ENCODE assay signal across 8 cellular contexts in the genomic region with DNA sequence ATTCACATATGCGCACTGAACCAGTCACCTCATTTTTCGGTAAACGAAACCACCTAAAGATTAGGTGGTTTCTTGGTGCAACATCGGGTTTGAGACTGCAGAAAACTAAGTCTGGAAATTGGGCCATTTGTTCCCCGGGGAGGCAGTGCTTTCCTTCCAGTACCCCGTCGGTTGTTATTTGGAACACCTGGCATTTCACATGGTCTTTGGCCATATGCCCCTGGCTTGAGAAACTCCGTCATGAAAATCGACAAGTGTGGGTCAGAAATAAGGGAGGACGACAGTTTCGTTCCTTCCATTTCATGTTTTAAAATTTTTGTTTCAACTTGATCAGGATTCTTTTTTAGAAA. TPM values are rescaled to one million over a fixed set of nuclear protein-coding genes. Genes with fewer than 3 reads are reported as not detected.
DNase-seq lines count a peak whose midpoint lies in the region; ATAC-seq, FAIRE-seq and TF ChIP-seq lines count a peak whose summit lies in the region.

No MANE protein-coding gene starts in this region.

- H3K4me1 ChIP-seq in iPS DF 6.9 (ENCODE audit: control insufficient read depth, insufficient read depth, low read length), result no peaks in the 10 kb centered on the region

- no peak for ATAC-seq in activated CD8-positive, alpha-beta T cell treated with anti-CD3 and anti-CD28 coated beads, Interleukin-2, amount 10 ng/mL, durations not matched to agents 7 days and 5 days
- no peak for ATAC-seq in HG03354 (IDR thresholded peaks at IDR 0.05; ENCODE audit: poor library complexity, severe bottlenecking, unreplicated experiment)
- no peak for ATAC-seq in GM18909 (IDR thresholded peaks at IDR 0.05; ENCODE audit: poor library complexity, unreplicated experiment)

- H3K27ac ChIP-seq in iPS DF 6.9 (ENCODE audit: low read length), result no peak overlapping the region
- H3K27ac ChIP-seq in WERI-Rb-1, result no peak overlapping the region

- no peaks in the 10 kb centered on the region for H3K9me3 ChIP-seq in iPS DF 6.9 (ENCODE audit: control insufficient read depth, insufficient read depth, low read length)
- peaks cover 2% of the 10 kb centered on the region for H3K9me3 ChIP-seq in WERI-Rb-1 (ENCODE audit: severe bottlenecking)

- TF ChIP-seq CTCF in WERI-Rb-1 (IDR thresholded peaks at IDR 0.05; ENCODE audit: low read depth, low read length), result no peak

- peak overlapping the region; percentile 42; the same call in 1 of the 2 replicates for H3K4me3 ChIP-seq in iPS DF 6.9 (ENCODE audit: low read length)
- H3K4me3 ChIP-seq in skeletal muscle cell (ENCODE audit: low read depth, low read length), result peak overlapping the region; percentile 57
- no peak overlapping the region for H3K4me3 ChIP-seq in WERI-Rb-1 (ENCODE audit: low read depth, low read length)

- H3K36me3 ChIP-seq in iPS DF 6.9 (ENCODE audit: control insufficient read depth, insufficient read depth, low read length) (no peaks in the 10 kb centered on the region), WERI-Rb-1 (no peaks in the 10 kb centered on the region)

- H3K36me3 Mint-ChIP-seq in activated CD8-positive, alpha-beta T cell treated with anti-CD3 and anti-CD28 coated beads, Interleukin-2, amount 10 ng/mL, durations not matched to agents 7 days and 5 days (ENCODE audit: low read depth), result no peaks in the 10 kb centered on the region

- H3K9me3 Mint-ChIP-seq in activated CD8-positive, alpha-beta T cell treated with anti-CD3 and anti-CD28 coated beads, Interleukin-2, amount 10 ng/mL, durations not matched to agents 7 days and 5 days (ENCODE audit: insufficient read depth), result no peaks in the 10 kb centered on the region

- CTCF ChIA-PET in activated CD8-positive, alpha-beta T cell treated with anti-CD3 and anti-CD28 coated beads, Interleukin-2, amount 10 ng/mL, durations not matched to agents 7 days and 5 days (lab: Charles Lee), result no interaction called here

- POLR2A ChIA-PET in activated CD8-positive, alpha-beta T cell treated with anti-CD3 and anti-CD28 coated beads, Interleukin-2, amount 10 ng/mL, durations not matched to agents 7 days and 5 days (lab: Charles Lee), result no interaction called here

- no CpG with 5 or more reads among the region's 11 CpGs for WGBS in iPS DF 6.9 (ENCODE audit: insufficient coverage, insufficient read length)

- no peak for TF ChIP-seq POLR2A in GM12892 (IDR thresholded peaks at IDR 0.05; ENCODE audit: low read depth, low read length)

- peak overlapping the region; percentile 68 for H3K4me3 Mint-ChIP-seq in activated CD8-positive, alpha-beta T cell treated with anti-CD3 and anti-CD28 coated beads, Interleukin-2, amount 10 ng/mL, durations not matched to agents 7 days and 5 days

- DNase-seq in GM12892 (ENCODE audit: insufficient read length), result no peak
- DNase-seq in activated CD8-positive, alpha-beta T cell treated with anti-CD3 and anti-CD28 coated beads, Interleukin-2, amount 10 ng/mL, durations not matched to agents 7 days and 5 days, result no peak
- DNase-seq in iPS DF 6.9 (ENCODE audit: low read depth, low spot score), result no peak
- DNase-seq in skeletal muscle cell (ENCODE audit: low read depth), result no peak
- no peak for DNase-seq in WERI-Rb-1
- no peak for DNase-seq in stimulated activated naive CD4-positive, alpha-beta T cell treated with Interleukin-2 at 50 U/mL for 16 hours (lab: John Stamatoyannopoulos, UW)

- H3K4me1 Mint-ChIP-seq in activated CD8-positive, alpha-beta T cell treated with anti-CD3 and anti-CD28 coated beads, Interleukin-2, amount 10 ng/mL, durations not matched to agents 7 days and 5 days (ENCODE audit: low read depth), result peaks cover 24% of the 10 kb centered on the region

- H3K27me3 Mint-ChIP-seq in activated CD8-positive, alpha-beta T cell treated with anti-CD3 and anti-CD28 coated beads, Interleukin-2, amount 10 ng/mL, durations not matched to agents 7 days and 5 days (ENCODE audit: low read depth), result peaks cover 57% of the 10 kb centered on the region

- peaks cover 22% of the 10 kb centered on the region; the same call in 1 of the 2 replicates for H3K27me3 ChIP-seq in iPS DF 6.9 (ENCODE audit: control insufficient read depth, insufficient read depth, low read length)
- no peaks in the 10 kb centered on the region for H3K27me3 ChIP-seq in WERI-Rb-1 (ENCODE audit: insufficient read depth, low read depth, severe bottlenecking)

- FAIRE-seq in GM12892 (lab: Jason Lieb, UNC), result peak; percentile 93

- no peak overlapping the region for H3K27ac Mint-ChIP-seq in activated CD8-positive, alpha-beta T cell treated with anti-CD3 and anti-CD28 coated beads, Interleukin-2, amount 10 ng/mL, durations not matched to agents 7 days and 5 days

RNA-seq across cellular contexts. Expression of gene GATM, which starts 0.5 kb away (rescaled TPM):
- 81.7 TPM for polyA plus RNA-seq in GM12892 (2012; ENCODE audit: missing spikeins)
- total RNA-seq in activated CD8-positive, alpha-beta T cell treated with anti-CD3 and anti-CD28 coated beads, Interleukin-2, amount 10 ng/mL, durations not matched to agents 7 days and 5 days, result 1 to 10 TPM; 1.5 to 1.6 TPM
